In genomic region chr5:54761213-54761701, GRCh38 we compare ENCODE assay signal across 13 cellular contexts.
DNase-seq lines count a peak whose midpoint lies in the region; ATAC-seq and TF ChIP-seq lines count a peak whose summit lies in the region.
"Had no signal": no experiment of that assay in that cellular context is flagged by ENCODE, and none has a peak within 500 bp of the region (broad histone marks: within the 10 kb centered on the region; RNA-seq: fewer than 3 reads in every experiment).

No MANE protein-coding gene starts in this region.

- no peaks in the 10 kb centered on the region for H3K9me3 ChIP-seq in adipocyte (ENCODE audit: control insufficient read depth, low read length)
- H3K9me3 ChIP-seq: prostate gland had no signal

- H3K9ac ChIP-seq in adipocyte (ENCODE audit: low read length) = peak overlapping the region; percentile 74

- H3K4me1 Mint-ChIP-seq in naive thymus-derived CD8-positive, alpha-beta T cell = peaks cover 4 to 23% (median 11%) of the 10 kb centered on the region in 4 donors

- peak overlapping the region; percentile 13 for H3K4me3 ChIP-seq in adipocyte (ENCODE audit: low read length)
- H3K4me3 ChIP-seq in fibroblast of villous mesenchyme (ENCODE audit: low read depth, low read length) = no peak overlapping the region
- H3K4me3 ChIP-seq: prostate gland had no signal

- DNase-seq in ELR (ENCODE audit: low read depth) (peak; percentile 87), adipocyte (ENCODE audit: low read depth) (peak; percentile 96), fibroblast of villous mesenchyme (ENCODE audit: low read depth) (peak; percentile 96), renal cortical epithelial cell (ENCODE audit: low read depth) (peak; percentile 83), NCI-H1930 (lab: John Stamatoyannopoulos, UW) (no peak), superior temporal gyrus (ENCODE audit: extremely low spot score) (no peak), NOMO-1 treated with DMSO at 0.1 percent for 48 hours (lab: John Stamatoyannopoulos, UW; ENCODE audit: unreplicated experiment) (no peak)
- no peak for DNase-seq in naive thymus-derived CD8-positive, alpha-beta T cell
- DNase-seq: activated B cell treated with CpG ODN at 0.5 μM for 24 hours, activated gamma-delta T cell, Calu3, NCI-H2081 treated with DMSO at 0.1 percent for 48 hours had no signal

- H3K27ac Mint-ChIP-seq in naive thymus-derived CD8-positive, alpha-beta T cell = no peak overlapping the region
- H3K27ac Mint-ChIP-seq: activated B cell treated with CpG ODN at 0.5 μM for 24 hours had no signal

- no peaks in the 10 kb centered on the region for H3K27me3 ChIP-seq in adipocyte (replicated peaks; ENCODE audit: control insufficient read depth, insufficient read depth, low read length)

- no peaks in the 10 kb centered on the region for H3K36me3 ChIP-seq in adipocyte (ENCODE audit: control insufficient read depth, insufficient read depth, low read length, severe bottlenecking)
- H3K36me3 ChIP-seq: prostate gland had no signal

- no peaks in the 10 kb centered on the region for H3K36me3 Mint-ChIP-seq in naive thymus-derived CD8-positive, alpha-beta T cell

- H3K27me3 Mint-ChIP-seq in naive thymus-derived CD8-positive, alpha-beta T cell = no peaks in the 10 kb centered on the region
- H3K27me3 Mint-ChIP-seq: activated B cell treated with CpG ODN at 0.5 μM for 24 hours had no signal

- H3K4me1 ChIP-seq in adipocyte (ENCODE audit: control insufficient read depth, insufficient read depth, low read length) = peaks cover 31% of the 10 kb centered on the region
- H3K4me1 ChIP-seq: prostate gland had no signal

- TF ChIP-seq CTCF in fibroblast of villous mesenchyme (IDR thresholded peaks at IDR 0.05; ENCODE audit: insufficient read depth, low read depth, low read length) = no peak

- H3K4me3 Mint-ChIP-seq in naive thymus-derived CD8-positive, alpha-beta T cell = no peak overlapping the region
- H3K4me3 Mint-ChIP-seq: activated B cell treated with CpG ODN at 0.5 μM for 24 hours had no signal

- no peak for ATAC-seq in naive thymus-derived CD8-positive, alpha-beta T cell

- no peaks in the 10 kb centered on the region for H3K9me3 Mint-ChIP-seq in naive thymus-derived CD8-positive, alpha-beta T cell
- H3K9me3 Mint-ChIP-seq: activated B cell treated with CpG ODN at 0.5 μM for 24 hours had no signal

- POLR2A ChIA-PET in naive thymus-derived CD8-positive, alpha-beta T cell (lab: Charles Lee) = interaction anchor here (1.5 kb wide), 1 partner anchor 13 kb away, joined by 3 read pairs; no protein-coding TSS in a partner anchor

Comparison
In these comparisons a context has a peak if more than half of its experiments do, and no peak if none do; other contexts are left out.
1. DNase-seq: peak in ELR (single experiment), adipocyte (single experiment), fibroblast of villous mesenchyme (single experiment) and renal cortical epithelial cell (single experiment); none in NCI-H1930 (0 of 2), naive thymus-derived CD8-positive, alpha-beta T cell (0 of 10), superior temporal gyrus (single experiment) and NOMO-1 treated with DMSO at 0.1 percent for 48 hours (single experiment).